In genomic region chr14:68316078-68316868, GRCh38 we compare ENCODE assay signal across 1 cellular context.
A peak's percentile ranks its signal among the peaks of the same experiment; 100 is the strongest.
TF ChIP-seq lines count a peak whose summit lies in the region.

No MANE protein-coding gene starts in this region.

TF ChIP-seq in HepG2, 621 proteins besides CTCF, POLR2A, EP300 and RAD21 (continued from another document and continues in another):
- TF ChIP-seq MTERF4 (CRISPR knock-in tag; IDR thresholded peaks at IDR 0.05), result 0 out of 2 replicates have a peak, but pooled peaks have one; percentile 46
- TF ChIP-seq CBFB (CRISPR knock-in tag; IDR thresholded peaks at IDR 0.05), result no peak
- TF ChIP-seq MNT (IDR thresholded peaks at IDR 0.05), result no peak
- no peak for TF ChIP-seq MIER2 (CRISPR knock-in tag; IDR thresholded peaks at IDR 0.05)
- TF ChIP-seq, protein P1, sequence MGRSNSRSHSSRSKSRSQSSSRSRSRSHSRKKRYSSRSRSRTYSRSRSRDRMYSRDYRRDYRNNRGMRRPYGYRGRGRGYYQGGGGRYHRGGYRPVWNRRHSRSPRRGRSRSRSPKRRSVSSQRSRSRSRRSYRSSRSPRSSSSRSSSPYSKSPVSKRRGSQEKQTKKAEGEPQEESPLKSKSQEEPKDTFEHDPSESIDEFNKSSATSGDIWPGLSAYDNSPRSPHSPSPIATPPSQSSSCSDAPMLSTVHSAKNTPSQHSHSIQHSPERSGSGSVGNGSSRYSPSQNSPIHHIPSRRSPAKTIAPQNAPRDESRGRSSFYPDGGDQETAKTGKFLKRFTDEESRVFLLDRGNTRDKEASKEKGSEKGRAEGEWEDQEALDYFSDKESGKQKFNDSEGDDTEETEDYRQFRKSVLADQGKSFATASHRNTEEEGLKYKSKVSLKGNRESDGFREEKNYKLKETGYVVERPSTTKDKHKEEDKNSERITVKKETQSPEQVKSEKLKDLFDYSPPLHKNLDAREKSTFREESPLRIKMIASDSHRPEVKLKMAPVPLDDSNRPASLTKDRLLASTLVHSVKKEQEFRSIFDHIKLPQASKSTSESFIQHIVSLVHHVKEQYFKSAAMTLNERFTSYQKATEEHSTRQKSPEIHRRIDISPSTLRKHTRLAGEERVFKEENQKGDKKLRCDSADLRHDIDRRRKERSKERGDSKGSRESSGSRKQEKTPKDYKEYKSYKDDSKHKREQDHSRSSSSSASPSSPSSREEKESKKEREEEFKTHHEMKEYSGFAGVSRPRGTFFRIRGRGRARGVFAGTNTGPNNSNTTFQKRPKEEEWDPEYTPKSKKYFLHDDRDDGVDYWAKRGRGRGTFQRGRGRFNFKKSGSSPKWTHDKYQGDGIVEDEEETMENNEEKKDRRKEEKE (IDR thresholded peaks at IDR 0.05), result no peak
- TF ChIP-seq, protein P2, sequence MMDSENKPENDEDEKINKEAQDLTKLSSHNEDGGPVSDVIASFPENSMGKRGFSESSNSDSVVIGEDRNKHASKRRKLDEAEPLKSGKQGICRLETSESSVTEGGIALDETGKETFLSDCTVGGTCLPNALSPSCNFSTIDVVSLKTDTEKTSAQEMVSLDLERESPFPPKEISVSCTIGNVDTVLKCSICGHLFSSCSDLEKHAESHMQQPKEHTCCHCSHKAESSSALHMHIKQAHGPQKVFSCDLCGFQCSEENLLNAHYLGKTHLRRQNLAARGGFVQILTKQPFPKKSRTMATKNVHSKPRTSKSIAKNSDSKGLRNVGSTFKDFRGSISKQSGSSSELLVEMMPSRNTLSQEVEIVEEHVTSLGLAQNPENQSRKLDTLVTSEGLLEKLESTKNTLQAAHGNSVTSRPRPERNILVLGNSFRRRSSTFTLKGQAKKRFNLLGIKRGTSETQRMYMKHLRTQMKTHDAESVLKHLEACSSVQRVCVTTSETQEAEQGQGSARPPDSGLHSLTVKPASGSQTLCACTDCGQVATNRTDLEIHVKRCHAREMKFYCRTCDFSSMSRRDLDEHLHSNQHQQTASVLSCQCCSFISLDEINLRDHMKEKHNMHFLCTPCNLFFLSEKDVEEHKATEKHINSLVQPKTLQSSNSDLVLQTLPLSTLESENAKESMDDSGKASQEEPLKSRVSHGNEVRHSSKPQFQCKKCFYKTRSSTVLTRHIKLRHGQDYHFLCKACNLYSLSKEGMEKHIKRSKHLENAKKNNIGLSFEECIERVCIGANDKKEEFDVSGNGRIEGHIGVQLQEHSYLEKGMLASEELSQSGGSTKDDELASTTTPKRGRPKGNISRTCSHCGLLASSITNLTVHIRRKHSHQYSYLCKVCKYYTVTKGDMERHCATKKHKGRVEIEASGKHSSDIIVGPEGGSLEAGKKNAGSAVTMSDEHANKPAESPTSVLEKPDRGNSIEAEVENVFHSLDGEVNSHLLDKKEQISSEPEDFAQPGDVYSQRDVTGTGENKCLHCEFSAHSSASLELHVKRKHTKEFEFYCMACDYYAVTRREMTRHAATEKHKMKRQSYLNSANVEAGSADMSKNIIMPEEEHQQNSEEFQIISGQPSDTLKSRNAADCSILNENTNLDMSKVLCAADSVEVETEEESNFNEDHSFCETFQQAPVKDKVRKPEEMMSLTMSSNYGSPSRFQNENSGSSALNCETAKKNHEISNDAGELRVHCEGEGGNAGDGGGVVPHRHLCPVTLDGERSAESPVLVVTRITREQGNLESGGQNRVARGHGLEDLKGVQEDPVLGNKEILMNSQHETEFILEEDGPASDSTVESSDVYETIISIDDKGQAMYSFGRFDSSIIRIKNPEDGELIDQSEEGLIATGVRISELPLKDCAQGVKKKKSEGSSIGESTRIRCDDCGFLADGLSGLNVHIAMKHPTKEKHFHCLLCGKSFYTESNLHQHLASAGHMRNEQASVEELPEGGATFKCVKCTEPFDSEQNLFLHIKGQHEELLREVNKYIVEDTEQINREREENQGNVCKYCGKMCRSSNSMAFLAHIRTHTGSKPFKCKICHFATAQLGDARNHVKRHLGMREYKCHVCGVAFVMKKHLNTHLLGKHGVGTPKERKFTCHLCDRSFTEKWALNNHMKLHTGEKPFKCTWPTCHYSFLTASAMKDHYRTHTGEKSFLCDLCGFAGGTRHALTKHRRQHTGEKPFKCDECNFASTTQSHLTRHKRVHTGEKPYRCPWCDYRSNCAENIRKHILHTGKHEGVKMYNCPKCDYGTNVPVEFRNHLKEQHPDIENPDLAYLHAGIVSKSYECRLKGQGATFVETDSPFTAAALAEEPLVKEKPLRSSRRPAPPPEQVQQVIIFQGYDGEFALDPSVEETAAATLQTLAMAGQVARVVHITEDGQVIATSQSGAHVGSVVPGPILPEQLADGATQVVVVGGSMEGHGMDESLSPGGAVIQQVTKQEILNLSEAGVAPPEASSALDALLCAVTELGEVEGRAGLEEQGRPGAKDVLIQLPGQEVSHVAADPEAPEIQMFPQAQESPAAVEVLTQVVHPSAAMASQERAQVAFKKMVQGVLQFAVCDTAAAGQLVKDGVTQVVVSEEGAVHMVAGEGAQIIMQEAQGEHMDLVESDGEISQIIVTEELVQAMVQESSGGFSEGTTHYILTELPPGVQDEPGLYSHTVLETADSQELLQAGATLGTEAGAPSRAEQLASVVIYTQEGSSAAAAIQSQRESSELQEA (CRISPR knock-in tag; IDR thresholded peaks at IDR 0.05; ENCODE audit: not compliant biosample characterization), result no peak
- TF ChIP-seq, protein P3, sequence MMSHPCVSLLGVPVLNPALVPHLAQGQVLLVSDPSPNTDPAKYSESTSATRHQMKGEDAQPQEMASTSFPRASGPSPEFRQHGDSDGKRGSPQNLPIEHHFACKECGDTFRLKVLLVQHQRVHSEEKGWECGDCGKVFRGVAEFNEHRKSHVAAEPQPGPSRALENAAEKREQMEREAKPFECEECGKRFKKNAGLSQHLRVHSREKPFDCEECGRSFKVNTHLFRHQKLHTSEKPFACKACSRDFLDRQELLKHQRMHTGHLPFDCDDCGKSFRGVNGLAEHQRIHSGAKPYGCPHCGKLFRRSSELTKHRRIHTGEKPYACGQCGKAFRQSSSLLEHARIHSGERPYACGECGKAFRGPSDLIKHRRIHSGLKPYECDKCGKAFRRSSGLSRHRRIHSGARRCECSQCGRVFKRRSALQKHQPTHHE (CRISPR knock-in tag; IDR thresholded peaks at IDR 0.05; ENCODE audit: borderline replicate concordance), result no peak
- peak; percentile 68 for TF ChIP-seq HOXA3 (CRISPR knock-in tag; IDR thresholded peaks at IDR 0.05)
- TF ChIP-seq, protein P4, sequence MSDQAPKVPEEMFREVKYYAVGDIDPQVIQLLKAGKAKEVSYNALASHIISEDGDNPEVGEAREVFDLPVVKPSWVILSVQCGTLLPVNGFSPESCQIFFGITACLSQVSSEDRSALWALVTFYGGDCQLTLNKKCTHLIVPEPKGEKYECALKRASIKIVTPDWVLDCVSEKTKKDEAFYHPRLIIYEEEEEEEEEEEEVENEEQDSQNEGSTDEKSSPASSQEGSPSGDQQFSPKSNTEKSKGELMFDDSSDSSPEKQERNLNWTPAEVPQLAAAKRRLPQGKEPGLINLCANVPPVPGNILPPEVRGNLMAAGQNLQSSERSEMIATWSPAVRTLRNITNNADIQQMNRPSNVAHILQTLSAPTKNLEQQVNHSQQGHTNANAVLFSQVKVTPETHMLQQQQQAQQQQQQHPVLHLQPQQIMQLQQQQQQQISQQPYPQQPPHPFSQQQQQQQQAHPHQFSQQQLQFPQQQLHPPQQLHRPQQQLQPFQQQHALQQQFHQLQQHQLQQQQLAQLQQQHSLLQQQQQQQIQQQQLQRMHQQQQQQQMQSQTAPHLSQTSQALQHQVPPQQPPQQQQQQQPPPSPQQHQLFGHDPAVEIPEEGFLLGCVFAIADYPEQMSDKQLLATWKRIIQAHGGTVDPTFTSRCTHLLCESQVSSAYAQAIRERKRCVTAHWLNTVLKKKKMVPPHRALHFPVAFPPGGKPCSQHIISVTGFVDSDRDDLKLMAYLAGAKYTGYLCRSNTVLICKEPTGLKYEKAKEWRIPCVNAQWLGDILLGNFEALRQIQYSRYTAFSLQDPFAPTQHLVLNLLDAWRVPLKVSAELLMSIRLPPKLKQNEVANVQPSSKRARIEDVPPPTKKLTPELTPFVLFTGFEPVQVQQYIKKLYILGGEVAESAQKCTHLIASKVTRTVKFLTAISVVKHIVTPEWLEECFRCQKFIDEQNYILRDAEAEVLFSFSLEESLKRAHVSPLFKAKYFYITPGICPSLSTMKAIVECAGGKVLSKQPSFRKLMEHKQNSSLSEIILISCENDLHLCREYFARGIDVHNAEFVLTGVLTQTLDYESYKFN (CRISPR knock-in tag; conservative IDR thresholded peaks at IDR 0.05), result no peak
- TF ChIP-seq, protein P5, sequence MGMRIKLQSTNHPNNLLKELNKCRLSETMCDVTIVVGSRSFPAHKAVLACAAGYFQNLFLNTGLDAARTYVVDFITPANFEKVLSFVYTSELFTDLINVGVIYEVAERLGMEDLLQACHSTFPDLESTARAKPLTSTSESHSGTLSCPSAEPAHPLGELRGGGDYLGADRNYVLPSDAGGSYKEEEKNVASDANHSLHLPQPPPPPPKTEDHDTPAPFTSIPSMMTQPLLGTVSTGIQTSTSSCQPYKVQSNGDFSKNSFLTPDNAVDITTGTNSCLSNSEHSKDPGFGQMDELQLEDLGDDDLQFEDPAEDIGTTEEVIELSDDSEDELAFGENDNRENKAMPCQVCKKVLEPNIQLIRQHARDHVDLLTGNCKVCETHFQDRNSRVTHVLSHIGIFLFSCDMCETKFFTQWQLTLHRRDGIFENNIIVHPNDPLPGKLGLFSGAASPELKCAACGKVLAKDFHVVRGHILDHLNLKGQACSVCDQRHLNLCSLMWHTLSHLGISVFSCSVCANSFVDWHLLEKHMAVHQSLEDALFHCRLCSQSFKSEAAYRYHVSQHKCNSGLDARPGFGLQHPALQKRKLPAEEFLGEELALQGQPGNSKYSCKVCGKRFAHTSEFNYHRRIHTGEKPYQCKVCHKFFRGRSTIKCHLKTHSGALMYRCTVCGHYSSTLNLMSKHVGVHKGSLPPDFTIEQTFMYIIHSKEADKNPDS (CRISPR knock-in tag; IDR thresholded peaks at IDR 0.05), result no peak
- TF ChIP-seq FLYWCH1 (CRISPR knock-in tag; IDR thresholded peaks at IDR 0.05), result no peak
- TF ChIP-seq, protein P6, sequence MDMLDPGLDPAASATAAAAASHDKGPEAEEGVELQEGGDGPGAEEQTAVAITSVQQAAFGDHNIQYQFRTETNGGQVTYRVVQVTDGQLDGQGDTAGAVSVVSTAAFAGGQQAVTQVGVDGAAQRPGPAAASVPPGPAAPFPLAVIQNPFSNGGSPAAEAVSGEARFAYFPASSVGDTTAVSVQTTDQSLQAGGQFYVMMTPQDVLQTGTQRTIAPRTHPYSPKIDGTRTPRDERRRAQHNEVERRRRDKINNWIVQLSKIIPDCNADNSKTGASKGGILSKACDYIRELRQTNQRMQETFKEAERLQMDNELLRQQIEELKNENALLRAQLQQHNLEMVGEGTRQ (IDR thresholded peaks at IDR 0.05; ENCODE audit: low read depth, low read length), result no peak
- TF ChIP-seq, protein P6 (CRISPR knock-in tag; IDR thresholded peaks at IDR 0.05; ENCODE audit: borderline replicate concordance), result no peak
- no peak for TF ChIP-seq SP1 (IDR thresholded peaks at IDR 0.05)
- TF ChIP-seq SP1 (CRISPR knock-in tag; IDR thresholded peaks at IDR 0.05), result no peak
- no peak for TF ChIP-seq AGO1 (IDR thresholded peaks at IDR 0.05; ENCODE audit: low read depth, low read length, poor library complexity, severe bottlenecking)
- TF ChIP-seq TFDP2 (CRISPR knock-in tag; IDR thresholded peaks at IDR 0.05), result peak; percentile 42; the same call in 1 of the 2 replicates
- no peak for TF ChIP-seq GABPA (IDR thresholded peaks at IDR 0.05; ENCODE audit: low read depth, low read length)
- no peak for TF ChIP-seq GABPA (CRISPR knock-in tag; IDR thresholded peaks at IDR 0.05; ENCODE audit: low read depth)
- no peak for TF ChIP-seq ZNF501 (CRISPR knock-in tag; IDR thresholded peaks at IDR 0.05)
- no peak for TF ChIP-seq ZNF335 (CRISPR knock-in tag; IDR thresholded peaks at IDR 0.05)
- no peak for TF ChIP-seq ZMYM3 (CRISPR knock-in tag; IDR thresholded peaks at IDR 0.05)
- TF ChIP-seq DDIT3 (CRISPR knock-in tag; IDR thresholded peaks at IDR 0.05), result no peak
- TF ChIP-seq, protein P7, sequence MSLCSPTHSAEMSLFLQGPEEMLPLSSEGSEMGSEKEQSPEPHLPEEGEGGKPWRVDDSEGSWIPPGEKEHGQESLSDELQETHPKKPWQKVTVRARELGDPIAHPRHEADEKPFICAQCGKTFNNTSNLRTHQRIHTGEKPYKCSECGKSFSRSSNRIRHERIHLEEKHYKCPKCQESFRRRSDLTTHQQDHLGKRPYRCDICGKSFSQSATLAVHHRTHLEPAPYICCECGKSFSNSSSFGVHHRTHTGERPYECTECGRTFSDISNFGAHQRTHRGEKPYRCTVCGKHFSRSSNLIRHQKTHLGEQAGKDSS (CRISPR knock-in tag; IDR thresholded peaks at IDR 0.05; ENCODE audit: borderline replicate concordance, low read depth), result no peak
- TF ChIP-seq ERF (CRISPR knock-in tag; IDR thresholded peaks at IDR 0.05), result 0 out of 2 replicates have a peak, but pooled peaks have one; percentile 21
- no peak for TF ChIP-seq ZNF138 (CRISPR knock-in tag; IDR thresholded peaks at IDR 0.05; ENCODE audit: low read depth)
- peak; percentile 46; the same call in 1 of the 2 replicates for TF ChIP-seq ELF3 (CRISPR knock-in tag; IDR thresholded peaks at IDR 0.05)
